8 cellular contexts compared by ENCODE assay signal in genomic region chr5:109409844-109410388, GRCh38. TPM values are rescaled to one million over a fixed set of nuclear protein-coding genes. Genes with fewer than 3 reads are reported as not detected.
A peak's percentile ranks its signal among the peaks of the same experiment; 100 is the strongest.
DNase-seq lines count a peak whose midpoint lies in the region; ATAC-seq, FAIRE-seq and TF ChIP-seq lines count a peak whose summit lies in the region.

A gene with protein sequence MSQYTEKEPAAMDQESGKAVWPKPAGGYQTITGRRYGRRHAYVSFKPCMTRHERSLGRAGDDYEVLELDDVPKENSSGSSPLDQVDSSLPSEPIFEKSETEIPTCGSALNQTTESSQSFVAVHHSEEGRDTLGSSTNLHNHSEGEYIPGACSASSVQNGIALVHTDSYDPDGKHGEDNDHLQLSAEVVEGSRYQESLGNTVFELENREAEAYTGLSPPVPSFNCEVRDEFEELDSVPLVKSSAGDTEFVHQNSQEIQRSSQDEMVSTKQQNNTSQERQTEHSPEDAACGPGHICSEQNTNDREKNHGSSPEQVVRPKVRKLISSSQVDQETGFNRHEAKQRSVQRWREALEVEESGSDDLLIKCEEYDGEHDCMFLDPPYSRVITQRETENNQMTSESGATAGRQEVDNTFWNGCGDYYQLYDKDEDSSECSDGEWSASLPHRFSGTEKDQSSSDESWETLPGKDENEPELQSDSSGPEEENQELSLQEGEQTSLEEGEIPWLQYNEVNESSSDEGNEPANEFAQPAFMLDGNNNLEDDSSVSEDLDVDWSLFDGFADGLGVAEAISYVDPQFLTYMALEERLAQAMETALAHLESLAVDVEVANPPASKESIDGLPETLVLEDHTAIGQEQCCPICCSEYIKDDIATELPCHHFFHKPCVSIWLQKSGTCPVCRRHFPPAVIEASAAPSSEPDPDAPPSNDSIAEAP (minus strand): TSS chr5:109409974. CDS start chr5:109383433, 26,541 bp downstream.

- peaks cover 6% of the 10 kb centered on the region for H3K36me3 Mint-ChIP-seq in activated CD4-positive, alpha-beta T cell treated with anti-CD3 and anti-CD28 coated beads for 36 hours (ENCODE audit: low read depth)

- peaks cover 0 to 22% of the 10 kb centered on the region in 2 donors for H3K4me1 ChIP-seq in kidney (ENCODE audit: control insufficient read depth in 1 of 2, insufficient read depth in 1 of 2, low read depth in 1 of 2, low read length in 2 of 2)

- H3K9me3 Mint-ChIP-seq in activated CD4-positive, alpha-beta T cell treated with anti-CD3 and anti-CD28 coated beads for 36 hours (ENCODE audit: low read depth) = peaks cover 7% of the 10 kb centered on the region

- ATAC-seq in HG03442 (IDR thresholded peaks at IDR 0.05; ENCODE audit: unreplicated experiment) = peak; percentile 79
- peak; percentile 89 for ATAC-seq in activated CD4-positive, alpha-beta T cell treated with anti-CD3 and anti-CD28 coated beads for 36 hours

- H3K36me3 ChIP-seq in kidney (ENCODE audit: control insufficient read depth in 1 of 2, insufficient read depth in 2 of 2, low read length in 2 of 2) = no peaks in the 10 kb centered on the region

- peak within 1 kb of the TSS; percentile 99 for H3K27ac Mint-ChIP-seq in activated CD4-positive, alpha-beta T cell treated with anti-CD3 and anti-CD28 coated beads for 36 hours

- H3K9me3 ChIP-seq in kidney (ENCODE audit: control insufficient read depth in 1 of 2, low read length in 2 of 2) = no peaks in the 10 kb centered on the region

- peak within 1 kb of the TSS; percentile 99 for H3K27ac ChIP-seq in kidney (ENCODE audit: low read depth in 2 of 2, low read length in 2 of 2)

- FAIRE-seq in kidney (lab: Jason Lieb, UNC) = peak; percentile 98

- POLR2A ChIA-PET in activated CD4-positive, alpha-beta T cell treated with anti-CD3 and anti-CD28 coated beads for 36 hours (lab: Charles Lee) = interaction anchor here (0.7 kb wide), 3 partner anchors 81 to 1221 kb away, joined by 3 to 5 read pairs (median 5); no protein-coding TSS in a partner anchor

- H3K4me3 Mint-ChIP-seq in activated CD4-positive, alpha-beta T cell treated with anti-CD3 and anti-CD28 coated beads for 36 hours = peak within 1 kb of the TSS; percentile 99

- CTCF ChIA-PET in activated CD4-positive, alpha-beta T cell treated with anti-CD3 and anti-CD28 coated beads for 36 hours (lab: Charles Lee) = interaction anchor here (0.7 to 1.3 kb wide), 5 partner anchors 11 to 262 kb away, joined by 3 read pairs; no protein-coding TSS in a partner anchor

- intact Hi-C loops in activated CD4-positive, alpha-beta T cell treated with anti-CD3 and anti-CD28 coated beads for 36 hours (cut with DNase I, micrococcal nuclease) = loop anchor here (1.0 to 10.0 kb wide), 14 partner anchors 38 to 1845 kb away; partner anchors contain the start of genes FBXL17 (in 2 of the 2), MAN2A1 (in 2 of the 2), SLC25A46 (in 1 of the 2) and WDR36 (in 1 of the 2)
- intact Hi-C loops in kidney (cut with DNase I) = no loop called here

- H3K4me1 Mint-ChIP-seq in activated CD4-positive, alpha-beta T cell treated with anti-CD3 and anti-CD28 coated beads for 36 hours = peaks cover 41% of the 10 kb centered on the region

- DNase-seq in AML-193 (lab: John Stamatoyannopoulos, UW) (peak; percentile 98 to 99), GM19238 (ENCODE audit: insufficient read length, low spot score) (peak; percentile 75), NCI-H524 (lab: John Stamatoyannopoulos, UW) (peak; percentile 98 to 99), choroid plexus epithelial cell (ENCODE audit: low read depth) (peak; percentile 100), kidney (peak; percentile 100)
- DNase-seq in activated CD4-positive, alpha-beta T cell treated with anti-CD3 and anti-CD28 coated beads for 36 hours = peak; percentile 98
- peak; percentile 98 for DNase-seq in stimulated activated CD4-positive, alpha-beta T cell treated with anti-CD3 and anti-CD28 coated beads, Interleukin-15, amount 100 ng/mL, for 24 hours

- peak within 1 kb of the TSS; percentile 76 for H3K4me3 ChIP-seq in choroid plexus epithelial cell (ENCODE audit: low read depth, low read length)
- peak within 1 kb of the TSS; percentile 83 to 97 for H3K4me3 ChIP-seq in kidney (ENCODE audit: low read length in 2 of 2)

- peak within 1 kb of the TSS; percentile 95 to 99 for H3K9ac ChIP-seq in kidney (ENCODE audit: low read length in 2 of 2)

- no peaks in the 10 kb centered on the region for H3K27me3 Mint-ChIP-seq in activated CD4-positive, alpha-beta T cell treated with anti-CD3 and anti-CD28 coated beads for 36 hours

- TF ChIP-seq CTCF in choroid plexus epithelial cell (conservative IDR thresholded peaks at IDR 0.05; ENCODE audit: low read depth, low read length) = peak; percentile 46
- TF ChIP-seq CTCF in kidney (IDR thresholded peaks at IDR 0.05; ENCODE audit: borderline replicate concordance, extremely low read depth, insufficient read depth) = no peak

RNA-seq across cellular contexts. Expression of the gene that starts here (rescaled TPM):
- 10 to 100 TPM; 51.8 to 56.4 TPM for total RNA-seq in activated CD4-positive, alpha-beta T cell treated with anti-CD3 and anti-CD28 coated beads for 36 hours
- 103 TPM for total RNA-seq in kidney
- polyA plus RNA-seq in kidney (ENCODE audit: insufficient read depth, low read depth, low replicate concordance) = 30.3 TPM

Comparison
In these comparisons a context has a peak if more than half of its experiments do, and no peak if none do; other contexts are left out.
1. Peak in every context shown above with its lines: DNase-seq, ATAC-seq, H3K4me3 ChIP-seq and H3K27ac ChIP-seq.